ENCODE assay signal across 19 cellular contexts in genomic region chr3:105783631-105784030, GRCh38.
"Had no signal": no experiment of that assay in that cellular context is flagged by ENCODE, and none has a peak within 500 bp of the region (broad histone marks: within the 10 kb centered on the region; RNA-seq: fewer than 3 reads in every experiment).

No MANE protein-coding gene starts in this region.

- H3K36me3 ChIP-seq: adrenal gland, breast epithelium, sigmoid colon, thyroid gland had no signal

- H3K9me3 Mint-ChIP-seq: nephron progenitor cell; stimulated activated effector memory CD8-positive, alpha-beta T cell treated with anti-CD3 and anti-CD28 coated beads, Interleukin-12 subunit alpha, Interleukin-12 subunit beta, amount 100 ng/mL, for 72 hours had no signal

- H3K27ac ChIP-seq: adrenal gland, breast epithelium, sigmoid colon, thyroid gland had no signal

- ATAC-seq: left ventricle myocardium superior; stimulated activated effector memory CD8-positive, alpha-beta T cell treated with anti-CD3 and anti-CD28 coated beads, Interleukin-12 subunit alpha, Interleukin-12 subunit beta, amount 100 ng/mL, for 72 hours; WTC11 had no signal

- H3K27ac Mint-ChIP-seq: nephron progenitor cell; stimulated activated effector memory CD8-positive, alpha-beta T cell treated with anti-CD3 and anti-CD28 coated beads, Interleukin-12 subunit alpha, Interleukin-12 subunit beta, amount 100 ng/mL, for 72 hours; WTC11 had no signal

- FAIRE-seq: astrocyte, TTC549 had no signal

- H3K4me3 Mint-ChIP-seq: nephron progenitor cell; stimulated activated effector memory CD8-positive, alpha-beta T cell treated with anti-CD3 and anti-CD28 coated beads, Interleukin-12 subunit alpha, Interleukin-12 subunit beta, amount 100 ng/mL, for 72 hours; WTC11 had no signal

- H3K27me3 ChIP-seq: adrenal gland, breast epithelium, sigmoid colon, thyroid gland had no signal

- H3K4me3 ChIP-seq: adrenal gland, breast epithelium, sigmoid colon, thyroid gland had no signal

- DNase-seq: activated CD4-positive, alpha-beta T cell treated with anti-CD3 and anti-CD28 coated beads for 48 hours; activated CD8-positive, alpha-beta memory T cell treated with anti-CD3 and anti-CD28 coated beads for 24 hours; activated CD8-positive, alpha-beta memory T cell treated with anti-CD3 and anti-CD28 coated beads, Interleukin-2, amount 50 U/mL, for 48 hours; adrenal gland; cerebellar nuclear complex; effector CD4-positive, alpha-beta T cell; left ventricle myocardium superior; mesenchymal stem cell; nephron progenitor cell; nucleus accumbens; sigmoid colon; stimulated activated CD4-positive, alpha-beta T cell treated with anti-CD3 and anti-CD28 coated beads, Interleukin-4, amount 100 ng/mL, for 24 hours; SW 1271; thyroid gland had no signal

- H3K4me1 ChIP-seq: breast epithelium, sigmoid colon had no signal

- H3K4me1 Mint-ChIP-seq: nephron progenitor cell had no signal

- H3K9me3 ChIP-seq: adrenal gland, breast epithelium, sigmoid colon, thyroid gland had no signal

- H3K36me3 Mint-ChIP-seq: WTC11 had no signal
